In genomic region chr16:54687043-54687655, GRCh38 we compare ENCODE assay signal across 14 cellular contexts.
"Had no signal": no experiment of that assay in that cellular context is flagged by ENCODE, and none has a peak within 500 bp of the region (broad histone marks: within the 10 kb centered on the region; RNA-seq: fewer than 3 reads in every experiment).

No MANE protein-coding gene starts in this region.

- H3K27ac ChIP-seq: body of pancreas, colonic mucosa, esophagus muscularis mucosa, vagina had no signal

- ATAC-seq: body of pancreas; stimulated activated effector memory CD8-positive, alpha-beta T cell treated with anti-CD3 and anti-CD28 coated beads, Interleukin-12 subunit alpha, Interleukin-12 subunit beta, amount 100 ng/mL, for 72 hours had no signal

- H3K4me1 ChIP-seq: body of pancreas, colonic mucosa, esophagus muscularis mucosa, vagina had no signal

- H3K27me3 ChIP-seq: colonic mucosa, vagina had no signal

- H3K9me3 ChIP-seq: body of pancreas, colonic mucosa, esophagus muscularis mucosa, vagina had no signal

- H3K4me3 ChIP-seq: body of pancreas, colonic mucosa, esophagus muscularis mucosa, vagina had no signal

- H3K36me3 ChIP-seq: colonic mucosa, esophagus muscularis mucosa, vagina had no signal

- DNase-seq: activated CD4-positive, alpha-beta T cell treated with anti-CD3 and anti-CD28 coated beads, Interleukin-2, amount 50 U/mL, for 1 hour; activated CD8-positive, alpha-beta memory T cell treated with anti-CD3 and anti-CD28 coated beads for 24 hours; activated gamma-delta T cell treated with Interleukin-2 at 50 U/mL for 16 hours; amygdala; body of pancreas; central memory CD4-positive, alpha-beta T cell; colonic mucosa; kidney glomerular epithelial cell; nucleus accumbens; posterior cingulate gyrus; retina had no signal
